ENCODE assay signal across 1 cellular context in the genomic region with DNA sequence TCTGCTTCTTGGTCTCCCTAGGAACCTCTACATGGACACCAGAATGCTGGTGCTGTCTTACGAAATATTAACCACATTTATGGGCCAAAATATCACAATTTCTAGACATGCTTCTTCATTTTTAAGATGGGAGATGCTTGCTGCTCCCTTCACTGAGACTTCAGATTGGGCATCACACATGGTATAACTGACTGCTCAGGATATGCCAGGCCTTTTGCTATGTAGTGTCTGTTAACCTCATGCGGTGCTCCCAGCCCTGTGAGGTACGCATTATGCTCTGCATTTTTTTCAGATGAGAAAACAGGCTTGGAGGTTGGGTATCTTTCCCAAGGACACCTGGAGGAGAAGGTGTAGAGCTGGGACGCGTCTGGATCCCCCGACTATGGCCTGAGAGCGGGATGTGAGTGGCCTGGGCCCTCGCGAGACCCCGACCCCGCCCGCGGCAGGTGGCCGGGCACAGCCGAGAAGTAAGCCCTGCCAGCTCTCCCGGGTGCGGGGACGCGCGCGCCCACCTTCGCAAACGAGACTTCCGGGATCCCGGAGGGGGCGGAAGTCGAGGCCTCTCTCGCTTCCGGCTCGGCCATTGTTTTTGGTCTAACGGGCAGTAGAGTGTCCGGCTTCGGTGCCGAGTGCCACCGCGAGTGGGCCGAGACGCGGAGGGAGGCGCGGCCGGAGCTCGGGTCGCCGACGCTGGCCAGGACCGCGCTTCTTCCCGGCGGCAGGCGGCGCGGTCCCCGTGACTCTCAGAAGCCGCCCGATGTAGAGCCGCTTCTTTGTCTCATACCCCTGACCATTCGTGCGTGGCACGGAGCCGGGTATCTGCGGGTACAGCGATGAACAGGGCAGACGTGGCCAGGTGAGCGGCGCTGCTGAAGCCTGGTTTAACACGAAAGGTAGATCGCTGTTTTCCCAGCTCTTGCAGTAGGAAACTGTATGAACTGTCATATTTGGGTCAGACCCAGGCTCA.
A peak's percentile ranks its signal among the peaks of the same experiment; 100 is the strongest.
TF ChIP-seq lines count a peak whose summit lies in the region.

ZKSCAN7 (plus strand) TSS at position 568 of the 967 bp plus-strand sequence. CDS start 1,855 bp downstream, outside the sequence.

TF ChIP-seq in HepG2, 621 proteins besides CTCF, POLR2A, EP300 and RAD21 (continued from another document and continues in another):
- TF ChIP-seq, protein P1, sequence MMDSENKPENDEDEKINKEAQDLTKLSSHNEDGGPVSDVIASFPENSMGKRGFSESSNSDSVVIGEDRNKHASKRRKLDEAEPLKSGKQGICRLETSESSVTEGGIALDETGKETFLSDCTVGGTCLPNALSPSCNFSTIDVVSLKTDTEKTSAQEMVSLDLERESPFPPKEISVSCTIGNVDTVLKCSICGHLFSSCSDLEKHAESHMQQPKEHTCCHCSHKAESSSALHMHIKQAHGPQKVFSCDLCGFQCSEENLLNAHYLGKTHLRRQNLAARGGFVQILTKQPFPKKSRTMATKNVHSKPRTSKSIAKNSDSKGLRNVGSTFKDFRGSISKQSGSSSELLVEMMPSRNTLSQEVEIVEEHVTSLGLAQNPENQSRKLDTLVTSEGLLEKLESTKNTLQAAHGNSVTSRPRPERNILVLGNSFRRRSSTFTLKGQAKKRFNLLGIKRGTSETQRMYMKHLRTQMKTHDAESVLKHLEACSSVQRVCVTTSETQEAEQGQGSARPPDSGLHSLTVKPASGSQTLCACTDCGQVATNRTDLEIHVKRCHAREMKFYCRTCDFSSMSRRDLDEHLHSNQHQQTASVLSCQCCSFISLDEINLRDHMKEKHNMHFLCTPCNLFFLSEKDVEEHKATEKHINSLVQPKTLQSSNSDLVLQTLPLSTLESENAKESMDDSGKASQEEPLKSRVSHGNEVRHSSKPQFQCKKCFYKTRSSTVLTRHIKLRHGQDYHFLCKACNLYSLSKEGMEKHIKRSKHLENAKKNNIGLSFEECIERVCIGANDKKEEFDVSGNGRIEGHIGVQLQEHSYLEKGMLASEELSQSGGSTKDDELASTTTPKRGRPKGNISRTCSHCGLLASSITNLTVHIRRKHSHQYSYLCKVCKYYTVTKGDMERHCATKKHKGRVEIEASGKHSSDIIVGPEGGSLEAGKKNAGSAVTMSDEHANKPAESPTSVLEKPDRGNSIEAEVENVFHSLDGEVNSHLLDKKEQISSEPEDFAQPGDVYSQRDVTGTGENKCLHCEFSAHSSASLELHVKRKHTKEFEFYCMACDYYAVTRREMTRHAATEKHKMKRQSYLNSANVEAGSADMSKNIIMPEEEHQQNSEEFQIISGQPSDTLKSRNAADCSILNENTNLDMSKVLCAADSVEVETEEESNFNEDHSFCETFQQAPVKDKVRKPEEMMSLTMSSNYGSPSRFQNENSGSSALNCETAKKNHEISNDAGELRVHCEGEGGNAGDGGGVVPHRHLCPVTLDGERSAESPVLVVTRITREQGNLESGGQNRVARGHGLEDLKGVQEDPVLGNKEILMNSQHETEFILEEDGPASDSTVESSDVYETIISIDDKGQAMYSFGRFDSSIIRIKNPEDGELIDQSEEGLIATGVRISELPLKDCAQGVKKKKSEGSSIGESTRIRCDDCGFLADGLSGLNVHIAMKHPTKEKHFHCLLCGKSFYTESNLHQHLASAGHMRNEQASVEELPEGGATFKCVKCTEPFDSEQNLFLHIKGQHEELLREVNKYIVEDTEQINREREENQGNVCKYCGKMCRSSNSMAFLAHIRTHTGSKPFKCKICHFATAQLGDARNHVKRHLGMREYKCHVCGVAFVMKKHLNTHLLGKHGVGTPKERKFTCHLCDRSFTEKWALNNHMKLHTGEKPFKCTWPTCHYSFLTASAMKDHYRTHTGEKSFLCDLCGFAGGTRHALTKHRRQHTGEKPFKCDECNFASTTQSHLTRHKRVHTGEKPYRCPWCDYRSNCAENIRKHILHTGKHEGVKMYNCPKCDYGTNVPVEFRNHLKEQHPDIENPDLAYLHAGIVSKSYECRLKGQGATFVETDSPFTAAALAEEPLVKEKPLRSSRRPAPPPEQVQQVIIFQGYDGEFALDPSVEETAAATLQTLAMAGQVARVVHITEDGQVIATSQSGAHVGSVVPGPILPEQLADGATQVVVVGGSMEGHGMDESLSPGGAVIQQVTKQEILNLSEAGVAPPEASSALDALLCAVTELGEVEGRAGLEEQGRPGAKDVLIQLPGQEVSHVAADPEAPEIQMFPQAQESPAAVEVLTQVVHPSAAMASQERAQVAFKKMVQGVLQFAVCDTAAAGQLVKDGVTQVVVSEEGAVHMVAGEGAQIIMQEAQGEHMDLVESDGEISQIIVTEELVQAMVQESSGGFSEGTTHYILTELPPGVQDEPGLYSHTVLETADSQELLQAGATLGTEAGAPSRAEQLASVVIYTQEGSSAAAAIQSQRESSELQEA (CRISPR knock-in tag; IDR thresholded peaks at IDR 0.05; ENCODE audit: not compliant biosample characterization): no peak
- TF ChIP-seq ZNF562 (CRISPR knock-in tag; IDR thresholded peaks at IDR 0.05; ENCODE audit: borderline replicate concordance) (no peak), SP1 (IDR thresholded peaks at IDR 0.05) (no peak), SP1 (CRISPR knock-in tag; IDR thresholded peaks at IDR 0.05) (no peak), SNAPC2 (CRISPR knock-in tag; IDR thresholded peaks at IDR 0.05) (no peak), ZBTB39 (CRISPR knock-in tag; IDR thresholded peaks at IDR 0.05) (no peak), SP4 (CRISPR knock-in tag; IDR thresholded peaks at IDR 0.05) (no peak), ZNF44 (CRISPR knock-in tag; IDR thresholded peaks at IDR 0.05) (no peak), EEA1 (CRISPR knock-in tag; IDR thresholded peaks at IDR 0.05; ENCODE audit: borderline replicate concordance) (no peak), ZMAT3 (CRISPR knock-in tag; conservative IDR thresholded peaks at IDR 0.05) (no peak; the same call in 1 of the 2 replicates), MXD3 (CRISPR knock-in tag; IDR thresholded peaks at IDR 0.05) (no peak), ZFP36L1 (CRISPR knock-in tag; IDR thresholded peaks at IDR 0.05) (no peak), ZNF343 (CRISPR knock-in tag; IDR thresholded peaks at IDR 0.05) (no peak), ZNF3 (CRISPR knock-in tag; IDR thresholded peaks at IDR 0.05) (no peak), POLR2AphosphoS5 (IDR thresholded peaks at IDR 0.05; ENCODE audit: low read depth, low read length) (peak; percentile 46; the same call in 1 of the 2 replicates), ZNF790 (CRISPR knock-in tag; IDR thresholded peaks at IDR 0.05; ENCODE audit: borderline replicate concordance) (0 out of 2 replicates have a peak, but pooled peaks have one; percentile 55), ZNF263 (CRISPR knock-in tag; IDR thresholded peaks at IDR 0.05) (no peak), MEIS2 (CRISPR knock-in tag; IDR thresholded peaks at IDR 0.05) (0 out of 2 replicates have a peak, but pooled peaks have one; percentile 43), SMAD1 (CRISPR knock-in tag; IDR thresholded peaks at IDR 0.05; ENCODE audit: borderline replicate concordance, low read depth) (no peak), TARDBP (CRISPR knock-in tag; IDR thresholded peaks at IDR 0.05) (no peak), NR2F6 (IDR thresholded peaks at IDR 0.05) (no peak), NR2F6 (CRISPR knock-in tag; IDR thresholded peaks at IDR 0.05) (no peak), ZNF17 (CRISPR knock-in tag; IDR thresholded peaks at IDR 0.05) (no peak), ZNF326 (CRISPR knock-in tag; IDR thresholded peaks at IDR 0.05; ENCODE audit: borderline replicate concordance) (no peak), PHF5A (CRISPR knock-in tag; IDR thresholded peaks at IDR 0.05; ENCODE audit: low read depth, unreplicated experiment) (no peak), ZNF225 (CRISPR knock-in tag; IDR thresholded peaks at IDR 0.05) (no peak), JUND (CRISPR knock-in tag; IDR thresholded peaks at IDR 0.05) (no peak), ZNF768 (CRISPR knock-in tag; IDR thresholded peaks at IDR 0.05) (no peak), ZNF543 (CRISPR knock-in tag; IDR thresholded peaks at IDR 0.05) (no peak), U2AF1 (optimal IDR thresholded peaks at IDR 0.05; ENCODE audit: low read depth, low read length) (no peak), ATF1 (CRISPR knock-in tag; IDR thresholded peaks at IDR 0.05) (no peak), MTF2 (CRISPR knock-in tag; IDR thresholded peaks at IDR 0.05; ENCODE audit: borderline replicate concordance) (no peak; the same call in none of the 2 replicates), HDAC2 (CRISPR knock-in tag; IDR thresholded peaks at IDR 0.05) (no peak; the same call in 1 of the 2 replicates), ZNF329 (CRISPR knock-in tag; IDR thresholded peaks at IDR 0.05; ENCODE audit: low read depth) (no peak), SALL2 (CRISPR knock-in tag; IDR thresholded peaks at IDR 0.05) (peak; percentile 46; the same call in 1 of the 2 replicates), NFE2 (CRISPR knock-in tag; IDR thresholded peaks at IDR 0.05) (no peak), ZMYM3 (CRISPR knock-in tag; IDR thresholded peaks at IDR 0.05) (no peak), PCBP2 (optimal IDR thresholded peaks at IDR 0.05; ENCODE audit: low read depth, low read length, poor library complexity, severe bottlenecking) (no peak), GPN1 (CRISPR knock-in tag; IDR thresholded peaks at IDR 0.05; ENCODE audit: borderline replicate concordance) (no peak), MED1 (CRISPR knock-in tag; IDR thresholded peaks at IDR 0.05) (0 out of 2 replicates have a peak, but pooled peaks have one; percentile 18), SRF (IDR thresholded peaks at IDR 0.05; ENCODE audit: low read depth, low read length) (no peak), KLF13 (CRISPR knock-in tag; IDR thresholded peaks at IDR 0.05) (no peak)
- TF ChIP-seq, protein P2, sequence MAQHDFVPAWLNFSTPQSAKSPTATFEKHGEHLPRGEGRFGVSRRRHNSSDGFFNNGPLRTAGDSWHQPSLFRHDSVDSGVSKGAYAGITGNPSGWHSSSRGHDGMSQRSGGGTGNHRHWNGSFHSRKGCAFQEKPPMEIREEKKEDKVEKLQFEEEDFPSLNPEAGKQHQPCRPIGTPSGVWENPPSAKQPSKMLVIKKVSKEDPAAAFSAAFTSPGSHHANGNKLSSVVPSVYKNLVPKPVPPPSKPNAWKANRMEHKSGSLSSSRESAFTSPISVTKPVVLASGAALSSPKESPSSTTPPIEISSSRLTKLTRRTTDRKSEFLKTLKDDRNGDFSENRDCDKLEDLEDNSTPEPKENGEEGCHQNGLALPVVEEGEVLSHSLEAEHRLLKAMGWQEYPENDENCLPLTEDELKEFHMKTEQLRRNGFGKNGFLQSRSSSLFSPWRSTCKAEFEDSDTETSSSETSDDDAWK (CRISPR knock-in tag; IDR thresholded peaks at IDR 0.05): no peak
- TF ChIP-seq, protein P3, sequence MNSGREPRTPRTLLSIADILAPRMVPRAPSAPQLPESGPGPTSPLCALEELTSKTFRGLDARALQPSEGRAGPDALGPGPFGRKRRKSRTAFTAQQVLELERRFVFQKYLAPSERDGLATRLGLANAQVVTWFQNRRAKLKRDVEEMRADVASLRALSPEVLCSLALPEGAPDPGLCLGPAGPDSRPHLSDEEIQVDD (CRISPR knock-in tag; IDR thresholded peaks at IDR 0.05; ENCODE audit: borderline replicate concordance): no peak
- TF ChIP-seq, protein P4, sequence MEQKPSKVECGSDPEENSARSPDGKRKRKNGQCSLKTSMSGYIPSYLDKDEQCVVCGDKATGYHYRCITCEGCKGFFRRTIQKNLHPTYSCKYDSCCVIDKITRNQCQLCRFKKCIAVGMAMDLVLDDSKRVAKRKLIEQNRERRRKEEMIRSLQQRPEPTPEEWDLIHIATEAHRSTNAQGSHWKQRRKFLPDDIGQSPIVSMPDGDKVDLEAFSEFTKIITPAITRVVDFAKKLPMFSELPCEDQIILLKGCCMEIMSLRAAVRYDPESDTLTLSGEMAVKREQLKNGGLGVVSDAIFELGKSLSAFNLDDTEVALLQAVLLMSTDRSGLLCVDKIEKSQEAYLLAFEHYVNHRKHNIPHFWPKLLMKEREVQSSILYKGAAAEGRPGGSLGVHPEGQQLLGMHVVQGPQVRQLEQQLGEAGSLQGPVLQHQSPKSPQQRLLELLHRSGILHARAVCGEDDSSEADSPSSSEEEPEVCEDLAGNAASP (CRISPR knock-in tag; IDR thresholded peaks at IDR 0.05; ENCODE audit: borderline replicate concordance): no peak
- TF ChIP-seq, protein P5, sequence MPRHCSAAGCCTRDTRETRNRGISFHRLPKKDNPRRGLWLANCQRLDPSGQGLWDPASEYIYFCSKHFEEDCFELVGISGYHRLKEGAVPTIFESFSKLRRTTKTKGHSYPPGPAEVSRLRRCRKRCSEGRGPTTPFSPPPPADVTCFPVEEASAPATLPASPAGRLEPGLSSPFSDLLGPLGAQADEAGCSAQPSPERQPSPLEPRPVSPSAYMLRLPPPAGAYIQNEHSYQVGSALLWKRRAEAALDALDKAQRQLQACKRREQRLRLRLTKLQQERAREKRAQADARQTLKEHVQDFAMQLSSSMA (CRISPR knock-in tag; IDR thresholded peaks at IDR 0.05): no peak
- TF ChIP-seq, protein P6, sequence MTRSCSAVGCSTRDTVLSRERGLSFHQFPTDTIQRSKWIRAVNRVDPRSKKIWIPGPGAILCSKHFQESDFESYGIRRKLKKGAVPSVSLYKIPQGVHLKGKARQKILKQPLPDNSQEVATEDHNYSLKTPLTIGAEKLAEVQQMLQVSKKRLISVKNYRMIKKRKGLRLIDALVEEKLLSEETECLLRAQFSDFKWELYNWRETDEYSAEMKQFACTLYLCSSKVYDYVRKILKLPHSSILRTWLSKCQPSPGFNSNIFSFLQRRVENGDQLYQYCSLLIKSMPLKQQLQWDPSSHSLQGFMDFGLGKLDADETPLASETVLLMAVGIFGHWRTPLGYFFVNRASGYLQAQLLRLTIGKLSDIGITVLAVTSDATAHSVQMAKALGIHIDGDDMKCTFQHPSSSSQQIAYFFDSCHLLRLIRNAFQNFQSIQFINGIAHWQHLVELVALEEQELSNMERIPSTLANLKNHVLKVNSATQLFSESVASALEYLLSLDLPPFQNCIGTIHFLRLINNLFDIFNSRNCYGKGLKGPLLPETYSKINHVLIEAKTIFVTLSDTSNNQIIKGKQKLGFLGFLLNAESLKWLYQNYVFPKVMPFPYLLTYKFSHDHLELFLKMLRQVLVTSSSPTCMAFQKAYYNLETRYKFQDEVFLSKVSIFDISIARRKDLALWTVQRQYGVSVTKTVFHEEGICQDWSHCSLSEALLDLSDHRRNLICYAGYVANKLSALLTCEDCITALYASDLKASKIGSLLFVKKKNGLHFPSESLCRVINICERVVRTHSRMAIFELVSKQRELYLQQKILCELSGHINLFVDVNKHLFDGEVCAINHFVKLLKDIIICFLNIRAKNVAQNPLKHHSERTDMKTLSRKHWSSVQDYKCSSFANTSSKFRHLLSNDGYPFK (CRISPR knock-in tag; IDR thresholded peaks at IDR 0.05; ENCODE audit: borderline replicate concordance): peak; percentile 41; the same call in 1 of the 2 replicates
